Comparison of ENCODE assay signal across 10 cellular contexts in the genomic region with DNA sequence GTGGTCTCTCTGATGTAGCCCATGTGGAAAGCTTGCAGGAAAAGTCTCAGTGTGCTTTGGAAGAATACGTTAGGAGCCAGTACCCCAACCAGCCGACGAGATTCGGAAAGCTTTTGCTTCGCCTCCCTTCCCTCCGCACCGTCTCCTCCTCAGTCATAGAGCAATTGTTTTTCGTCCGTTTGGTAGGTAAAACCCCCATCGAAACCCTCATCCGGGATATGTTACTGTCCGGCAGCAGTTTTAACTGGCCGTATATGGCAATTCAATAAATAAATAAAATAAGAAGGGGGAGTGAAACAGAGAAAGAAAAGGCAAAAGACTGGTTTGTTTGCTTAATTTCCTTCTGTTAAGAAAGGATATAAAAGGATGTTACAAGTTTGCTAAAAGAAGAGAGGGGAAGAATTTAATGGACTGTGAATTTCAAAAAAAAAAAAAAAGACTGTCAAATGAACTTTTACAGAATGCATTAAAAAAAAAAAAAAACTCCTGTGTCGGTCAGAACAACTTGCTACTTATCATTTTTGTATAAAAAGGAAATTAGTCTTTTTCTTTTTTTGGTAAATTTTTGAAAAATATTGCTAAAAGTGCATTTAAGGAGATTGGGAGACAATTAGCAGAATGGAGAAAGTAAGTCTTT. TPM values are rescaled to one million over a fixed set of nuclear protein-coding genes. Genes with fewer than 3 reads are reported as not detected.
DNase-seq lines count a peak whose midpoint lies in the region; ATAC-seq and TF ChIP-seq lines count a peak whose summit lies in the region.
"Had no signal": no experiment of that assay in that cellular context is flagged by ENCODE, and none has a peak within 500 bp of the region (broad histone marks: within the 10 kb centered on the region; RNA-seq: fewer than 3 reads in every experiment).

No MANE protein-coding gene starts in this region.

- no peaks in the 10 kb centered on the region for H3K9me3 ChIP-seq in PC-3 (ENCODE audit: low read length)
- H3K9me3 ChIP-seq in neuron (ENCODE audit: low read length), result no peaks in the 10 kb centered on the region

- peak overlapping the region; percentile 97 for H3K9ac ChIP-seq in PC-3 (ENCODE audit: low read length)

- H4K20me1 ChIP-seq in PC-3 (ENCODE audit: low read length), result peaks cover 39% of the 10 kb centered on the region

- H3K4me3 ChIP-seq in AG04449 (ENCODE audit: low read depth, low read length) (peak overlapping the region; percentile 96), PC-3 (ENCODE audit: low read length) (peak overlapping the region; percentile 89), epithelial cell of proximal tubule (ENCODE audit: low read depth, low read length) (peak overlapping the region; percentile 83), neuron (ENCODE audit: low read length) (peak overlapping the region; percentile 100)

- H3K9me2 ChIP-seq in PC-3 (replicated peaks; ENCODE audit: low read length), result no peaks in the 10 kb centered on the region

- no peak for DNase-seq in AG04449 (ENCODE audit: low read depth, low spot score)
- peak; percentile 18 for DNase-seq in PC-3
- DNase-seq in epithelial cell of proximal tubule (ENCODE audit: low read depth), result no peak
- DNase-seq in superior temporal gyrus (ENCODE audit: extremely low spot score), result no peak
- no peak for DNase-seq in inferior parietal cortex (ENCODE audit: extremely low spot score)
- DNase-seq in GDM1 (lab: John Stamatoyannopoulos, UW), result no peak
- DNase-seq: activated CD4-positive, alpha-beta T cell treated with anti-CD3 and anti-CD28 coated beads, Interleukin-2, amount 50 U/mL, for 4 hours; NCI-H510A treated with DMSO at 0.1 percent for 48 hours had no signal

- H3K36me3 ChIP-seq in PC-3 (ENCODE audit: low read depth, low read length) (peaks cover 37% of the 10 kb centered on the region), neuron (ENCODE audit: insufficient read depth, low read length) (peaks cover 80% of the 10 kb centered on the region)

- H3K27ac ChIP-seq in PC-3 (ENCODE audit: low read length), result peak overlapping the region; percentile 88

- peak overlapping the region; percentile 89 for H3K4me2 ChIP-seq in PC-3 (ENCODE audit: low read length)

- no peaks in the 10 kb centered on the region for H3K27me3 ChIP-seq in PC-3 (ENCODE audit: low read length)
- no peaks in the 10 kb centered on the region for H3K27me3 ChIP-seq in neuron (ENCODE audit: insufficient read depth, low read length)

- intact Hi-C loops in PC-3 (cut with micrococcal nuclease), result no loop called here

- no peaks in the 10 kb centered on the region for H3F3A ChIP-seq in PC-3 (ENCODE audit: low read length, unreplicated experiment)

- CTCF ChIA-PET in AG04449 (lab: Yijun Ruan, JAX) (interaction anchor here (1.2 to 11.2 kb wide), 5 partner anchors 10 to 18 kb away, joined by 3 to 127 read pairs (median 31); no protein-coding TSS in a partner anchor), PC-3 (lab: Charles Lee) (interaction anchor here (1.1 kb wide), 1 partner anchor 11 kb away, joined by 7 read pairs; no protein-coding TSS in a partner anchor)

- peaks cover 99% of the 10 kb centered on the region for H3K79me2 ChIP-seq in PC-3 (ENCODE audit: low read length)

- no TSS peak for BruUV-seq in PC-3 (replicated peaks; lab: Mats Ljungman, UMichigan)

- no peak for ATAC-seq in PC-3
- ATAC-seq in HG03469 (IDR thresholded peaks at IDR 0.05; ENCODE audit: unreplicated experiment), result no peak

- TF ChIP-seq CTCF in AG04449 (IDR thresholded peaks at IDR 0.05; ENCODE audit: insufficient read depth, low read length, missing control alignments), result no peak
- no peak for TF ChIP-seq CTCF in PC-3 (conservative IDR thresholded peaks at IDR 0.05; ENCODE audit: low read depth, low read length)
- TF ChIP-seq CTCF in epithelial cell of proximal tubule (conservative IDR thresholded peaks at IDR 0.05; ENCODE audit: low read depth, low read length), result no peak

- POLR2A ChIA-PET in AG04449 (lab: Yijun Ruan, JAX), result interaction anchor here (1.1 to 1.4 kb wide), 2 partner anchors 52 to 64 kb away, joined by 4 read pairs; no protein-coding TSS in a partner anchor
- POLR2A ChIA-PET in PC-3 (lab: Charles Lee; ENCODE audit: unreplicated experiment), result interaction anchor here (0.6 to 0.7 kb wide), 2 partner anchors 10 to 44 kb away, joined by 4 to 5 read pairs; no protein-coding TSS in a partner anchor

- H3K4me1 ChIP-seq in PC-3 (ENCODE audit: insufficient read depth, low read length) (peaks cover 8% of the 10 kb centered on the region; the same call in 1 of the 2 replicates), neuron (ENCODE audit: insufficient read depth, low read length) (peaks cover 44% of the 10 kb centered on the region)

- no peak overlapping the region for H2AFZ ChIP-seq in PC-3 (ENCODE audit: low read length)
- H2AFZ ChIP-seq in neuron (ENCODE audit: low read depth, low read length), result no peak overlapping the region

RNA-seq across cellular contexts. Expression of gene NR2F2, which starts 7.0 kb away (rescaled TPM):
- 19.0 and 19.6 TPM in 2 replicates for total RNA-seq in PC-3 (2014; rRNA removed)
- 17.6 and 17.7 TPM in 2 replicates for total RNA-seq in epithelial cell of proximal tubule
